8 cellular contexts compared by ENCODE assay signal in genomic region chr3:45167011-45167911, GRCh38. TPM values are rescaled to one million over a fixed set of nuclear protein-coding genes. Genes with fewer than 3 reads are reported as not detected.
A peak's percentile ranks its signal among the peaks of the same experiment; 100 is the strongest.
DNase-seq lines count a peak whose midpoint lies in the region; ATAC-seq lines count a peak whose summit lies in the region.

No MANE protein-coding gene starts in this region.

- ATAC-seq in HG02798 (IDR thresholded peaks at IDR 0.05; ENCODE audit: poor library complexity, unreplicated experiment) (peak; percentile 79), HG02938 (IDR thresholded peaks at IDR 0.05; ENCODE audit: unreplicated experiment) (no peak)

- H3K27ac ChIP-seq in layer of hippocampus (ENCODE audit: low read depth, low read length) = peak overlapping the region; percentile 27

- no peaks in the 10 kb centered on the region for H3K27me3 ChIP-seq in layer of hippocampus (ENCODE audit: control insufficient read depth, insufficient read depth, low read length)

- DNase-seq in EL = peak; percentile 98
- DNase-seq in NCI-H2171 treated with DMSO at 0.1 percent for 48 hours (lab: John Stamatoyannopoulos, UW) = peak; percentile 66
- DNase-seq in activated CD4-positive, alpha-beta T cell treated with anti-CD3 and anti-CD28 coated beads for 24 hours (ENCODE audit: low read depth in 2 of 2) = peak; percentile 68 to 79
- DNase-seq in cerebellum (ENCODE audit: low spot score) = peak; percentile 55
- peak; percentile 69 to 79 for DNase-seq in stimulated activated CD4-positive, alpha-beta T cell treated with anti-CD3 and anti-CD28 coated beads, Interleukin-1b, Interleukin-23, amount 100 ng/mL, for 4 hours (ENCODE audit: low read depth in 2 of 2)

RNA-seq across cellular contexts. Expression of gene CDCP1, which starts 21.1 kb away (rescaled TPM):
- 0.09 TPM for total RNA-seq in cerebellum

RNA-seq across cellular contexts. Expression of gene TMEM158, which starts 58.8 kb away (rescaled TPM):
- total RNA-seq in cerebellum = 5.2 TPM
